ENCODE assay signal across 11 cellular contexts in genomic region chr20:32249030-32249738, GRCh38. TPM values are rescaled to one million over a fixed set of nuclear protein-coding genes. Genes with fewer than 3 reads are reported as not detected.
A peak's percentile ranks its signal among the peaks of the same experiment; 100 is the strongest.
DNase-seq lines count a peak whose midpoint lies in the region; ATAC-seq lines count a peak whose summit lies in the region.
"Had no signal": no experiment of that assay in that cellular context is flagged by ENCODE, and none has a peak within 500 bp of the region (broad histone marks: within the 10 kb centered on the region; RNA-seq: fewer than 3 reads in every experiment).

No MANE protein-coding gene starts in this region.

- peaks cover 31 to 39% of the 10 kb centered on the region in 2 donors for H3K4me1 Mint-ChIP-seq in natural killer cell treated with Interleukin-12 subunit alpha and Interleukin-12 subunit beta and Interleukin-15 and Interleukin-18, amount 100 ng/mL, for 72 hours (ENCODE audit: low read depth in 2 of 2)

- H3K9me3 Mint-ChIP-seq in natural killer cell treated with Interleukin-12 subunit alpha and Interleukin-12 subunit beta and Interleukin-15 and Interleukin-18, amount 100 ng/mL, for 72 hours = no peaks in the 10 kb centered on the region

- peak overlapping the region; percentile 52 for H3K4me3 Mint-ChIP-seq in natural killer cell treated with Interleukin-12 subunit alpha and Interleukin-12 subunit beta and Interleukin-15 and Interleukin-18, amount 100 ng/mL, for 72 hours

- no peak overlapping the region for H3K9ac ChIP-seq in Karpas-422 (ENCODE audit: low read length)

- H3K9me3 ChIP-seq in Karpas-422 (ENCODE audit: low read length) = no peaks in the 10 kb centered on the region

- DNase-seq in Jurkat, Clone E6-1 (ENCODE audit: low read depth, low spot score) = peak; percentile 82
- peak; percentile 74 for DNase-seq in SKM-1 treated with dmso at 0.1 percent for 144 hours (lab: John Stamatoyannopoulos, UW; ENCODE audit: unreplicated experiment)
- peak; percentile 25 for DNase-seq in activated gamma-delta T cell treated with anti-CD3 and anti-CD28 coated beads, Interleukin-2, amount 50 U/mL, for 16 hours (ENCODE audit: low read depth)
- peak; percentile 77 for DNase-seq in natural killer cell treated with Interleukin-12 subunit alpha and Interleukin-12 subunit beta and Interleukin-15 and Interleukin-18, amount 100 ng/mL, for 72 hours (ENCODE audit: low spot score)
- DNase-seq in posterior vena cava (ENCODE audit: low spot score) = no peak
- DNase-seq in Karpas-422 = no peak
- DNase-seq: left ventricle myocardium superior, NCI-H1092, NCI-H510A treated with DMSO at 0.1 percent for 48 hours had no signal

- no peaks in the 10 kb centered on the region for H4K20me1 ChIP-seq in Karpas-422 (ENCODE audit: insufficient read depth, low read depth, low read length)

- no peaks in the 10 kb centered on the region for H3K79me2 ChIP-seq in Karpas-422 (ENCODE audit: low read length)

- H3K4me3 ChIP-seq in Jurkat, Clone E6-1 (ENCODE audit: low read length) = no peak overlapping the region
- no peak overlapping the region for H3K4me3 ChIP-seq in Karpas-422 (ENCODE audit: low read length)

- H3K27ac ChIP-seq in Karpas-422 (ENCODE audit: low read length) = no peak overlapping the region

- intact Hi-C loops in posterior vena cava (cut with DNase I) = loop anchor here in 1 of 2 donors (5.0 kb wide), 1 partner anchor 313 kb away; no protein-coding TSS in a partner anchor

- no peaks in the 10 kb centered on the region for H3K9me2 ChIP-seq in Karpas-422 (replicated peaks; ENCODE audit: insufficient read depth, low read length)

- no peaks in the 10 kb centered on the region for H3K27me3 ChIP-seq in Karpas-422 (ENCODE audit: low read length)

- H2AFZ ChIP-seq in Karpas-422 (ENCODE audit: low read length) = no peak overlapping the region

- H3K36me3 Mint-ChIP-seq in natural killer cell treated with Interleukin-12 subunit alpha and Interleukin-12 subunit beta and Interleukin-15 and Interleukin-18, amount 100 ng/mL, for 72 hours = no peaks in the 10 kb centered on the region

- H3K4me1 ChIP-seq in Karpas-422 (ENCODE audit: low read length) = no peaks in the 10 kb centered on the region

- H3K4me2 ChIP-seq in Karpas-422 (ENCODE audit: low read depth, low read length, poor library complexity, severe bottlenecking) = no peak overlapping the region

- H3K27ac Mint-ChIP-seq in natural killer cell treated with Interleukin-12 subunit alpha and Interleukin-12 subunit beta and Interleukin-15 and Interleukin-18, amount 100 ng/mL, for 72 hours = peak overlapping the region; percentile 73 to 80

- peak; percentile 95 to 97 for ATAC-seq in natural killer cell treated with Interleukin-12 subunit alpha and Interleukin-12 subunit beta and Interleukin-15 and Interleukin-18, amount 100 ng/mL, for 72 hours
- ATAC-seq in GM21786 (IDR thresholded peaks at IDR 0.05; ENCODE audit: unreplicated experiment) (no peak), GM18870 (IDR thresholded peaks at IDR 0.05; ENCODE audit: unreplicated experiment) (no peak)
- ATAC-seq: left ventricle myocardium superior had no signal

- H3K27me3 Mint-ChIP-seq in natural killer cell treated with Interleukin-12 subunit alpha and Interleukin-12 subunit beta and Interleukin-15 and Interleukin-18, amount 100 ng/mL, for 72 hours = no peaks in the 10 kb centered on the region

- H3K36me3 ChIP-seq in Karpas-422 (ENCODE audit: insufficient read depth, low read length) = no peaks in the 10 kb centered on the region

RNA-seq across cellular contexts. Expression of gene KIF3B, which starts 28.3 kb away (rescaled TPM):
- 7.7 TPM for polyA plus RNA-seq in Jurkat, Clone E6-1 (2012; ENCODE audit: insufficient read depth, insufficient read length)
- total RNA-seq in natural killer cell treated with Interleukin-12 subunit alpha and Interleukin-12 subunit beta and Interleukin-15 and Interleukin-18, amount 100 ng/mL, for 72 hours = 10 to 100 TPM; 51.3 to 61.2 TPM
- total RNA-seq in posterior vena cava = 10 to 100 TPM; 26.2 to 28.8 TPM
- 15.7 and 17.9 TPM in 2 replicates for total RNA-seq in Karpas-422 (2014; rRNA removed; shearing (Covaris generic); ENCODE audit: low replicate concordance)

RNA-seq across cellular contexts. Expression of gene POFUT1, which starts 41.5 kb away (rescaled TPM):
- 22.8 TPM for polyA plus RNA-seq in Jurkat, Clone E6-1 (2012; ENCODE audit: insufficient read depth, insufficient read length)
- 10 to 100 TPM; 36.6 to 50.0 TPM for total RNA-seq in natural killer cell treated with Interleukin-12 subunit alpha and Interleukin-12 subunit beta and Interleukin-15 and Interleukin-18, amount 100 ng/mL, for 72 hours
- 10 to 100 TPM; 34.6 to 36.4 TPM for total RNA-seq in posterior vena cava
- total RNA-seq in Karpas-422 (2014; rRNA removed; shearing (Covaris generic); ENCODE audit: low replicate concordance) = 16.7 and 25.8 TPM in 2 replicates

RNA-seq across cellular contexts. Expression of gene PLAGL2, which starts 41.6 kb away (rescaled TPM):
- polyA plus RNA-seq in Jurkat, Clone E6-1 (2012; ENCODE audit: insufficient read depth, insufficient read length) = 12.4 TPM
- 10 to 100 TPM; 32.8 to 39.4 TPM for total RNA-seq in natural killer cell treated with Interleukin-12 subunit alpha and Interleukin-12 subunit beta and Interleukin-15 and Interleukin-18, amount 100 ng/mL, for 72 hours
- total RNA-seq in posterior vena cava = 1 to 10 TPM; 4.8 to 5.6 TPM
- 19.2 and 30.5 TPM in 2 replicates for total RNA-seq in Karpas-422 (2014; rRNA removed; shearing (Covaris generic); ENCODE audit: low replicate concordance)

Comparison
In these comparisons a context has a peak if more than half of its experiments do, and no peak if none do; other contexts are left out.
1. DNase-seq: peak in Jurkat, Clone E6-1 (single experiment), SKM-1 treated with dmso at 0.1 percent for 144 hours (single experiment), activated gamma-delta T cell treated with anti-CD3 and anti-CD28 coated beads, Interleukin-2, amount 50 U/mL, for 16 hours (single experiment) and natural killer cell treated with Interleukin-12 subunit alpha and Interleukin-12 subunit beta and Interleukin-15 and Interleukin-18, amount 100 ng/mL, for 72 hours (single experiment); none in posterior vena cava (single experiment) and Karpas-422 (single experiment).
2. ATAC-seq: peak in natural killer cell treated with Interleukin-12 subunit alpha and Interleukin-12 subunit beta and Interleukin-15 and Interleukin-18, amount 100 ng/mL, for 72 hours (2 of 2); none in GM21786 (single experiment) and GM18870 (single experiment).